Comparison of ENCODE assay signal across 8 cellular contexts in the genomic region with DNA sequence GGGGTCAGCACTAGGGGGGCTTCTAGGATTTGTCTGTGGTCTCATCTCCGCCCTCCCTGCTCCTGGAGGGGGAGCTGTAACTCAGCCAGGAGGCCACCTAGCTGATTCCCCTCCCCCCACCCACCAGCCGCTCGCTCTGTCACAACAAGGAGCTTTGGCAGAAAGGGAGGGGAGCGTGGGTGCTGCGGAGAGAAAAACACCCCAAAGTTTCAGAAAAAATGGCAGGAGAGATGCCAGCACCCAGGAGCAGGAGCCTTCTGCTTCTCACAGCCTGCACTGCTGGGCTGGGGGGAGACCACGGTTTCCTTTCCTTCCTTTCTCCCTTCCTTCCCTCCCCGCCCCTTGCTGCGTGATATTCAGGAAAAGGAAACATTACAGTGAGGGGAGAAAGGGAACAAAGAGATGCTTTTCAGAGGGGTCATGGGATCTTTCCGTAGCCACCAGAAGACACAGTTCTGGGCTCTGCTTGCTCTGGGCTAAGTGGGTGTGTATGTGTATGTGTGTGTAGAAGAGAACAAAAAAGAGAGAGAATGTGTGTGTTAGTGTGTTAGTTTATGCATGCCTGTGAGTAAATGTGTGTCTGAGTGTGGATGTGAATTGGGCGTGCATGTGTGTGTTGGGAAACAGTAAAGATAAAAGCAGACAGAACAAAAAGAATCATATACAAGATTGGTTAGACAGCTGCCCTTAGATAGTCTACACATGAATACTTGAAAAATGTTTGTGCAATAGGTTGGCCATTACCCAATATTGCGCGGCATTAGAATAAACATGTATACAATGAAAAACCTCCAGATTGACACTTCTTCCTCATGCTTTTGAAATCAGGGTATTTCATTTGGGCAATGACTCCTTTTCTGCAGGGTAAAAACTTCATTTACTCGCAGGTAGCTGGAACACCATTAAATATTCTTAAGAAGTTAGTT. TPM values are rescaled to one million over a fixed set of nuclear protein-coding genes. Genes with fewer than 3 reads are reported as not detected.
DNase-seq lines count a peak whose midpoint lies in the region; TF ChIP-seq lines count a peak whose summit lies in the region.

No MANE protein-coding gene starts in this region.

- H3K36me3 ChIP-seq in breast epithelium: no peaks in the 10 kb centered on the region
- H3K36me3 ChIP-seq in suprapubic skin: no peaks in the 10 kb centered on the region
- no peaks in the 10 kb centered on the region for H3K36me3 ChIP-seq in OCI-LY7 (ENCODE audit: insufficient read depth, low read length)

- no peak for TF ChIP-seq EP300 in suprapubic skin (IDR thresholded peaks at IDR 0.05)

- peak overlapping the region; percentile 91 to 93 for H3K27ac ChIP-seq in breast epithelium
- H3K27ac ChIP-seq in suprapubic skin: peak overlapping the region; percentile 89
- no peak overlapping the region for H3K27ac ChIP-seq in OCI-LY7 (ENCODE audit: low read depth, low read length, poor library complexity, severe bottlenecking)

- WGBS in suprapubic skin: 13% methylated on average over 13 of the region's 13 CpGs

- intact Hi-C loops in breast epithelium (cut with DNase I; ENCODE audit: low total_unique reads) (no loop called here), OCI-LY7 (cut with micrococcal nuclease; ENCODE audit: unreplicated experiment) (no loop called here)

- CTCF ChIA-PET in OCI-LY7 (lab: Charles Lee; ENCODE audit: unreplicated experiment): no interaction called here

- H3K79me2 ChIP-seq in OCI-LY7 (ENCODE audit: insufficient read depth, low read depth, low read length): no peaks in the 10 kb centered on the region

- BruUV-seq in OCI-LY7 (replicated peaks; lab: Mats Ljungman, UMichigan): no TSS peak

- peak overlapping the region; percentile 24 to 57 (median 36) for H3K4me3 ChIP-seq in breast epithelium
- peak overlapping the region; percentile 37 for H3K4me3 ChIP-seq in suprapubic skin
- H3K4me3 ChIP-seq in OCI-LY7 (ENCODE audit: low read depth, low read length, poor library complexity, severe bottlenecking): no peak overlapping the region

- no peaks in the 10 kb centered on the region for H3K9me2 ChIP-seq in OCI-LY7 (ENCODE audit: insufficient read depth, low read length)

- TF ChIP-seq POLR2A in breast epithelium (IDR thresholded peaks at IDR 0.05) (no peak), suprapubic skin (IDR thresholded peaks at IDR 0.05) (no peak)

- POLR2A ChIA-PET in OCI-LY7 (lab: Charles Lee): interaction anchor here (0.6 kb wide), 3 partner anchors 46 to 1819 kb away, joined by 3 read pairs; no protein-coding TSS in a partner anchor

- H3K9me3 ChIP-seq in breast epithelium (no peaks in the 10 kb centered on the region), suprapubic skin (no peaks in the 10 kb centered on the region), OCI-LY7 (ENCODE audit: low read length) (no peaks in the 10 kb centered on the region)

- H3K27me3 ChIP-seq in breast epithelium: no peaks in the 10 kb centered on the region
- no peaks in the 10 kb centered on the region for H3K27me3 ChIP-seq in suprapubic skin

- TF ChIP-seq CTCF in breast epithelium (IDR thresholded peaks at IDR 0.05): no peak
- no peak for TF ChIP-seq CTCF in suprapubic skin (IDR thresholded peaks at IDR 0.05)
- TF ChIP-seq CTCF in OCI-LY7 (conservative IDR thresholded peaks at IDR 0.05; ENCODE audit: low read length): no peak

- H4K20me1 ChIP-seq in OCI-LY7 (ENCODE audit: insufficient read depth, low read length): no peaks in the 10 kb centered on the region

- no peak overlapping the region for H3K4me2 ChIP-seq in OCI-LY7 (ENCODE audit: low read length)

- no peak overlapping the region for H2AFZ ChIP-seq in OCI-LY7 (ENCODE audit: low read length)

- DNase-seq in NCI-H524 (lab: John Stamatoyannopoulos, UW) (peak; percentile 48 to 59), NCI-H524 treated with DMSO at 0.1 percent for 48 hours (lab: John Stamatoyannopoulos, UW) (no peak), breast epithelium (ENCODE audit: low spot score in 2 of 2) (no peak), iris pigment epithelial cell (ENCODE audit: low read depth) (peak; percentile 77), suprapubic skin (ENCODE audit: low spot score in 2 of 2) (peak; percentile 53 to 57), OCI-LY7 (ENCODE audit: low spot score) (no peak), GOT3 (lab: John Stamatoyannopoulos, UW) (no peak)
- DNase-seq in activated CD4-positive, alpha-beta T cell treated with anti-CD3 and anti-CD28 coated beads, Interleukin-2, amount 50 U/mL, for 4 hours: no peak

- peaks cover 0 to 20% of the 10 kb centered on the region in 2 donors for H3K4me1 ChIP-seq in breast epithelium
- peaks cover 53% of the 10 kb centered on the region for H3K4me1 ChIP-seq in suprapubic skin
- H3K4me1 ChIP-seq in OCI-LY7 (ENCODE audit: insufficient read depth, low read length, poor library complexity, severe bottlenecking): no peaks in the 10 kb centered on the region

RNA-seq across cellular contexts. Expression of gene HSPA9, which starts 36.4 kb away (rescaled TPM):
- total RNA-seq in breast epithelium: 100 to 1,000 TPM; 236 to 288 (median 266) TPM
- 100 to 1,000 TPM; 204 to 252 (median 247) TPM for total RNA-seq in suprapubic skin
- total RNA-seq in OCI-LY7 (2014; rRNA removed; shearing (Covaris generic)): 290 and 326 TPM in 2 replicates
- total RNA-seq in OCI-LY7 (2022): 314 and 362 TPM in 2 replicates

Comparison
In these comparisons a context has a peak if more than half of its experiments do, and no peak if none do; other contexts are left out.
1. DNase-seq: peak in NCI-H524 (2 of 2), iris pigment epithelial cell (single experiment) and suprapubic skin (2 of 2); none in NCI-H524 treated with DMSO at 0.1 percent for 48 hours (single experiment), breast epithelium (0 of 2), OCI-LY7 (single experiment), GOT3 (single experiment) and activated CD4-positive, alpha-beta T cell treated with anti-CD3 and anti-CD28 coated beads, Interleukin-2, amount 50 U/mL, for 4 hours (0 of 2).